13 cellular contexts compared by ENCODE assay signal in the genomic region with DNA sequence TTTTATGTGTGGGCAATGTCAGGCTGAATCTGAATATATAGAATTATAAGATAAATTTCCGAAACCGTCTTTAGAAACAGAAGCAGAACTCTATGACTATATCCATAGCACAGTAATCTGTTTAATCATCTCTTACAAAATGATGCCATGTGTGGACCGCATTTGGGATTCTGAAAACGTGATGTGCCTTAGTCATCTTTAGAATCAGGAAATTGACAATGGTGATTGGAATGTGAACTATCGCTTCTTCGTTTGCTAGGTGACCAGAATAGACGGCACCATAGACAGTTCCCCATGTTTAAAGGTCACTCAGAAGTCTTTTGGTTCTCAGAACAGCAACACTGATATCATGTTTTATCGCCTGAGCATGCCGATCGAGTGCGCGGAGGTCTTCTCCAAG.
DNase-seq lines count a peak whose midpoint lies in the region; ATAC-seq and TF ChIP-seq lines count a peak whose summit lies in the region.
"Had no signal": no experiment of that assay in that cellular context is flagged by ENCODE, and none has a peak within 500 bp of the region (broad histone marks: within the 10 kb centered on the region; RNA-seq: fewer than 3 reads in every experiment).

No MANE protein-coding gene starts in this region.

- H3K36me3 ChIP-seq in breast epithelium = no peaks in the 10 kb centered on the region
- H3K36me3 ChIP-seq in brain microvascular endothelial cell (replicated peaks) = no peaks in the 10 kb centered on the region
- H3K36me3 ChIP-seq: HAP-1 had no signal

- CTCF ChIA-PET in MCF 10A (lab: Yijun Ruan, JAX) = interaction anchor here (1.0 kb wide), 1 partner anchor 28 kb away, joined by 3 read pairs; no protein-coding TSS in a partner anchor

- TF ChIP-seq POLR2A in breast epithelium (IDR thresholded peaks at IDR 0.05) = no peak

- in situ Hi-C loops in brain microvascular endothelial cell (cut with HindIII; ENCODE audit: low pct_ligation_motif_present, low sequenced_read_pairs) = no loop called here

- no peak for ATAC-seq in GM21526 (IDR thresholded peaks at IDR 0.05; ENCODE audit: low FRiP score, unreplicated experiment)
- ATAC-seq: CD8-positive, alpha-beta T cell; K562 had no signal

- H3K27me3 Mint-ChIP-seq in MCF 10A (ENCODE audit: insufficient read depth, unreplicated experiment) = no peaks in the 10 kb centered on the region
- H3K27me3 Mint-ChIP-seq in activated naive CD8-positive, alpha-beta T cell treated with anti-CD3 and anti-CD28 coated beads for 36 hours = peaks cover 4% of the 10 kb centered on the region

- no peaks in the 10 kb centered on the region for H3K4me1 Mint-ChIP-seq in MCF 10A (ENCODE audit: insufficient read depth, unreplicated experiment)
- no peaks in the 10 kb centered on the region for H3K4me1 Mint-ChIP-seq in activated naive CD8-positive, alpha-beta T cell treated with anti-CD3 and anti-CD28 coated beads for 36 hours
- H3K4me1 Mint-ChIP-seq: CD14-positive monocyte had no signal

- H3K4me1 ChIP-seq in breast epithelium = no peaks in the 10 kb centered on the region
- H3K4me1 ChIP-seq: Caco-2, HAP-1 had no signal

- no TSS peak for BruUV-seq in MCF 10A (replicated peaks; lab: Mats Ljungman, UMichigan)

- H3K27me3 ChIP-seq in breast epithelium (no peaks in the 10 kb centered on the region), brain microvascular endothelial cell (replicated peaks) (no peaks in the 10 kb centered on the region)

- H3K27ac ChIP-seq in breast epithelium (no peak overlapping the region), brain microvascular endothelial cell (no peak overlapping the region)
- H3K27ac ChIP-seq: 22Rv1 had no signal

- intact Hi-C loops in MCF 10A (cut with micrococcal nuclease) = loop anchor here (10.0 kb wide), 1 partner anchor 204 kb away; no protein-coding TSS in a partner anchor
- intact Hi-C loops in breast epithelium (cut with DNase I; ENCODE audit: low total_unique reads) = no loop called here

- H3K4me3 Mint-ChIP-seq in MCF 10A (ENCODE audit: unreplicated experiment) = no peak overlapping the region
- H3K4me3 Mint-ChIP-seq in activated naive CD8-positive, alpha-beta T cell treated with anti-CD3 and anti-CD28 coated beads for 36 hours = no peak overlapping the region
- H3K4me3 Mint-ChIP-seq: CD14-positive monocyte; CD8-positive, alpha-beta T cell had no signal

- peaks cover 13% of the 10 kb centered on the region for H3K36me3 Mint-ChIP-seq in MCF 10A (ENCODE audit: insufficient read depth, unreplicated experiment)
- no peaks in the 10 kb centered on the region for H3K36me3 Mint-ChIP-seq in activated naive CD8-positive, alpha-beta T cell treated with anti-CD3 and anti-CD28 coated beads for 36 hours
- H3K36me3 Mint-ChIP-seq: CD14-positive monocyte; CD8-positive, alpha-beta T cell had no signal

- no peak overlapping the region for H3K27ac Mint-ChIP-seq in MCF 10A (ENCODE audit: low read depth, unreplicated experiment)
- no peak overlapping the region for H3K27ac Mint-ChIP-seq in activated naive CD8-positive, alpha-beta T cell treated with anti-CD3 and anti-CD28 coated beads for 36 hours
- H3K27ac Mint-ChIP-seq: CD14-positive monocyte; CD8-positive, alpha-beta T cell had no signal

- H3K9me3 ChIP-seq in breast epithelium = no peaks in the 10 kb centered on the region
- H3K9me3 ChIP-seq: Caco-2, HAP-1 had no signal

- TF ChIP-seq CTCF in MCF 10A (IDR thresholded peaks at IDR 0.05; ENCODE audit: unreplicated experiment) (no peak), breast epithelium (IDR thresholded peaks at IDR 0.05) (no peak), brain microvascular endothelial cell (IDR thresholded peaks at IDR 0.05; ENCODE audit: low read depth, low read length, missing control alignments) (no peak)

- H3K4me3 ChIP-seq in breast epithelium = no peak overlapping the region
- no peak overlapping the region for H3K4me3 ChIP-seq in brain microvascular endothelial cell (ENCODE audit: low read depth, low read length)
- H3K4me3 ChIP-seq: HAP-1, K562 had no signal

- POLR2A ChIA-PET in MCF 10A (lab: Yijun Ruan, JAX) = no interaction called here

- no peaks in the 10 kb centered on the region for H3K9me3 Mint-ChIP-seq in MCF 10A (ENCODE audit: unreplicated experiment)
- peaks cover 4% of the 10 kb centered on the region for H3K9me3 Mint-ChIP-seq in activated naive CD8-positive, alpha-beta T cell treated with anti-CD3 and anti-CD28 coated beads for 36 hours

- DNase-seq in MCF 10A (ENCODE audit: unreplicated experiment) = peak; percentile 51
- no peak for DNase-seq in breast epithelium (ENCODE audit: low spot score in 2 of 2)
- DNase-seq in M059J (ENCODE audit: low read depth) = peak; percentile 27
- peak; percentile 1 for DNase-seq in brain microvascular endothelial cell
- DNase-seq in activated naive CD8-positive, alpha-beta T cell treated with anti-CD3 and anti-CD28 coated beads for 36 hours = no peak
- DNase-seq in superior temporal gyrus (ENCODE audit: extremely low spot score) = no peak
- DNase-seq: Caco-2; CD8-positive, alpha-beta T cell had no signal

Comparison
In these comparisons a context has a peak if more than half of its experiments do, and no peak if none do; other contexts are left out.
1. DNase-seq: peak in MCF 10A (single experiment), M059J (single experiment) and brain microvascular endothelial cell (single experiment); none in breast epithelium (0 of 2), activated naive CD8-positive, alpha-beta T cell treated with anti-CD3 and anti-CD28 coated beads for 36 hours (single experiment) and superior temporal gyrus (single experiment).